In genomic region chr9:17433526-17433925, GRCh38 we compare ENCODE assay signal across 7 cellular contexts.
"Had no signal": no experiment of that assay in that cellular context is flagged by ENCODE, and none has a peak within 500 bp of the region (broad histone marks: within the 10 kb centered on the region; RNA-seq: fewer than 3 reads in every experiment).

No MANE protein-coding gene starts in this region.

- H3K4me3 ChIP-seq: K562 had no signal

- H3K27ac ChIP-seq: HL-60, KMS-11 had no signal

- H3K9ac ChIP-seq: KMS-11 had no signal

- H3K4me2 ChIP-seq: KMS-11 had no signal

- DNase-seq: IMR-90, KBM-7, KG1 had no signal

- ATAC-seq: HepG2, K562 had no signal
